8 cellular contexts compared by ENCODE assay signal in the genomic region with DNA sequence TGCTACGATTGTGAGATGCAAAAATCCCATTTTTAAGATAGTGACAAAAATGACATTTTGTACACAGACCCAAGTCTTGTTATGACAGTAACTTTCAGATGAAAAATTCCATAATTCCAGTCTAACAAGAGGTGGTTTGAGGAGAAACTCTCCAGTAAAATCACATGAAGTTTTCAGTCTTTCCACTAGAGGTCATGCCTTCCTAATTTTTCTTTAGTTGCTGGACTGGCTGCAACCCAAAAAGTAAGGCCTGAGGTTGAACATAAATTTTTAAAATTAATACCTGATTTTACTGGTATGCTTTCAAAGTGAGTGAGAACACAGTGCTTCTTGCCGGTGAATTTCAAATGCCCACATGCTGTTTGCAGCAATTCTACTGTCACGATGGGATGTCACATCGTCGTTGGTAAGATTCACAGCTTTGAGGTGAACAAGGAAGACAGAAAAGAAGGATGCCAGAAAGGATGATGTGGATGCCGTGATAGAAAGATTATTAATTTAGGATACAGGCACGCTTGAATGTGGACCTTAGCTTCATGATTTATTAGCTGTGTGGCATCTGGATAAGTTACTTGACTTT.
DNase-seq lines count a peak whose midpoint lies in the region; ATAC-seq and TF ChIP-seq lines count a peak whose summit lies in the region.

No MANE protein-coding gene starts in this region.

- no peaks in the 10 kb centered on the region for H3K9me3 Mint-ChIP-seq in nephron progenitor cell

- H3K27ac ChIP-seq in HUES48 (ENCODE audit: low read depth, low read length), result peak overlapping the region; percentile 52

- H3K4me3 ChIP-seq in HUES48 (ENCODE audit: low read depth, low read length), result no peak overlapping the region
- H3K4me3 ChIP-seq in NT2/D1 (ENCODE audit: insufficient read length, low read depth), result no peak overlapping the region

- H3K4me3 Mint-ChIP-seq in nephron progenitor cell, result no peak overlapping the region

- peaks cover 50% of the 10 kb centered on the region for H3K4me1 Mint-ChIP-seq in nephron progenitor cell

- H3K4me1 ChIP-seq in HUES48 (ENCODE audit: control insufficient read depth, insufficient read depth, low read length) (peaks cover 33% of the 10 kb centered on the region), NT2/D1 (ENCODE audit: insufficient read depth, insufficient read length) (peaks cover 9% of the 10 kb centered on the region)

- no peaks in the 10 kb centered on the region for H3K36me3 Mint-ChIP-seq in nephron progenitor cell (ENCODE audit: low read depth)

- H3K9ac ChIP-seq in HUES48 (ENCODE audit: low read depth, low read length) (no peak overlapping the region), NT2/D1 (ENCODE audit: insufficient read length, low read depth) (no peak overlapping the region)

- ATAC-seq in GM21515 (IDR thresholded peaks at IDR 0.05; ENCODE audit: unreplicated experiment) (no peak), HG02623 (IDR thresholded peaks at IDR 0.05; ENCODE audit: unreplicated experiment) (no peak)

- TF ChIP-seq CTCF in nephron progenitor cell (IDR thresholded peaks at IDR 0.05), result peak; percentile 69

- no peaks in the 10 kb centered on the region for H3K9me3 ChIP-seq in HUES48 (ENCODE audit: control insufficient read depth, insufficient read depth, low read length)
- H3K9me3 ChIP-seq in NT2/D1 (ENCODE audit: insufficient read depth, low read length), result no peaks in the 10 kb centered on the region

- H3K27ac Mint-ChIP-seq in nephron progenitor cell, result no peak overlapping the region

- peak; percentile 34 for DNase-seq in DMS153 (lab: John Stamatoyannopoulos, UW)
- DNase-seq in NT2/D1 (ENCODE audit: low read depth, low spot score), result peak; percentile 18
- DNase-seq in dedifferentiated amniotic fluid mesenchymal stem cell (ENCODE audit: extremely low spot score), result peak; percentile 60
- DNase-seq in nephron progenitor cell, result peak; percentile 15
- no peak for DNase-seq in NCI-H226

- H3K27me3 ChIP-seq in HUES48 (ENCODE audit: control insufficient read depth, insufficient read depth, low read length) (no peaks in the 10 kb centered on the region), NT2/D1 (ENCODE audit: insufficient read depth, insufficient read length) (no peaks in the 10 kb centered on the region)

- H3K36me3 ChIP-seq in HUES48 (ENCODE audit: control insufficient read depth, insufficient read depth, low read length) (no peaks in the 10 kb centered on the region), NT2/D1 (ENCODE audit: insufficient read depth, insufficient read length, low read length) (no peaks in the 10 kb centered on the region)

- H3K27me3 Mint-ChIP-seq in nephron progenitor cell (ENCODE audit: low read depth, poor library complexity), result peaks cover 4% of the 10 kb centered on the region
